In the genomic region with DNA sequence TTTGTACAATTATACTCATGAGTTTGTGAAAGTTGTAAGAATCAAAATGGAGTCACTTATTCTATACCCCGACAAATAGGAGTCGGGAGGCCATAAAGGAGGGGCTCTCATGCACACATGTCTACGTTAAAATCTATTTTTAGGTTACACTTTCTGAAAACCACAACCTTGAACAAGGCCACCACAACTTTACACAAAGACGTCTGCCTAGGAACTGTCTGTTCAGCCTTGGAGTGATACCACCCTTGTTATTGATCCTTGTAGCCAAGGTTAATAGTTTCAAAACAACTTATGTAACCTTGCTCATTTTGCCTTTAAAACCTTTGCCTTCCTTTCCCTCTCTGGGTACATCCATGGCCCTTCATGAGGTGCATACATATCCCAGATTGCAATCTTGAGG, we compare ENCODE assay signal across 21 cellular contexts. TPM values are rescaled to one million over a fixed set of nuclear protein-coding genes. Genes with fewer than 3 reads are reported as not detected.
DNase-seq lines count a peak whose midpoint lies in the region; ATAC-seq, FAIRE-seq and TF ChIP-seq lines count a peak whose summit lies in the region.
"Had no signal": no experiment of that assay in that cellular context is flagged by ENCODE, and none has a peak within 500 bp of the region (broad histone marks: within the 10 kb centered on the region; RNA-seq: fewer than 3 reads in every experiment).

No MANE protein-coding gene starts in this region.

- DNase-seq in SIG-M5 treated with dmso at 0.1 percent for 504 hours (lab: John Stamatoyannopoulos, UW; ENCODE audit: unreplicated experiment) (peak; percentile 10), SIG-M5 (lab: John Stamatoyannopoulos, UW) (no peak), T-helper 1 cell (peak in 4 of 5 donors; percentile 25 to 46 (median 34)), K562 (ENCODE audit: extremely low read depth in 1 of 4, low spot score in 3 of 4) (no peak), GM12892 (ENCODE audit: insufficient read length) (no peak), psoas muscle (no peak)
- DNase-seq in CD8-positive, alpha-beta memory T cell: peak in 3 of 5 donors; percentile 64 to 90 (median 79)
- DNase-seq: activated CD8-positive, alpha-beta memory T cell treated with anti-CD3 and anti-CD28 coated beads for 24 hours; heart right ventricle; IMR-90; natural killer cell; NCI-H187; NCI-H446 treated with DMSO at 0.1 percent for 48 hours; SHP77 treated with DMSO at 0.1 percent for 48 hours; spleen; stomach had no signal

- H3K27me3 ChIP-seq in CD8-positive, alpha-beta memory T cell (ENCODE audit: insufficient read depth, low read length, poor library complexity, severe bottlenecking): no peaks in the 10 kb centered on the region
- no peaks in the 10 kb centered on the region for H3K27me3 ChIP-seq in K562 (ENCODE audit: control insufficient read depth in 2 of 2, insufficient read depth in 2 of 2, low read length in 2 of 2)
- no peaks in the 10 kb centered on the region for H3K27me3 ChIP-seq in psoas muscle (ENCODE audit: insufficient read depth in 3 of 3, low read length in 2 of 3)
- H3K27me3 ChIP-seq: heart right ventricle, spleen, stomach had no signal

- no peak for ATAC-seq in K562
- ATAC-seq in HG03460 (IDR thresholded peaks at IDR 0.05; ENCODE audit: unreplicated experiment): no peak
- no peak for ATAC-seq in psoas muscle
- ATAC-seq: heart right ventricle, natural killer cell had no signal

- no peak overlapping the region for H3K4me3 ChIP-seq in CD8-positive, alpha-beta memory T cell (ENCODE audit: low read length)
- H3K4me3 ChIP-seq in K562 (no peak overlapping the region), psoas muscle (no peak overlapping the region)
- H3K4me3 ChIP-seq: heart right ventricle, spleen, stomach had no signal

- WGBS in K562 (ENCODE audit: insufficient coverage, low coverage, missing lambda C conversion rate): 24% methylated on average over 4 of the region's 4 CpGs
- WGBS in psoas muscle, 3 donors: 82 to 92% (median 87%) methylated on average over 4 of the region's 4 CpGs

- no peaks in the 10 kb centered on the region for H3K9me3 ChIP-seq in CD8-positive, alpha-beta memory T cell (ENCODE audit: low read length)
- H3K9me3 ChIP-seq in K562 (replicated peaks; ENCODE audit: control insufficient read depth, insufficient read depth, low read depth, low read length) (no peaks in the 10 kb centered on the region), psoas muscle (no peaks in the 10 kb centered on the region)
- H3K9me3 ChIP-seq: heart right ventricle, spleen, stomach had no signal

- no peak overlapping the region for H3K4me2 ChIP-seq in K562 (ENCODE audit: insufficient read depth, low read length)

- in situ Hi-C loops in K562 (cut with MboI): no loop called here

- peaks cover 31 to 40% (median 36%) of the 10 kb centered on the region in 3 donors for H3K4me1 Mint-ChIP-seq in CD8-positive, alpha-beta memory T cell

- TF ChIP-seq POLR2A in K562 (conservative IDR thresholded peaks at IDR 0.05) (no peak), GM12892 (IDR thresholded peaks at IDR 0.05; ENCODE audit: low read depth, low read length) (no peak)

- H3K36me3 ChIP-seq in CD8-positive, alpha-beta memory T cell (ENCODE audit: insufficient read depth, low read length): no peaks in the 10 kb centered on the region
- H3K36me3 ChIP-seq in K562 (ENCODE audit: control insufficient read depth, insufficient read depth, low read length) (no peaks in the 10 kb centered on the region), psoas muscle (ENCODE audit: insufficient read depth in 1 of 2, low read depth in 1 of 2) (no peaks in the 10 kb centered on the region)
- H3K36me3 ChIP-seq: heart right ventricle, spleen, stomach had no signal

- no peak for TF ChIP-seq CTCF in K562 (IDR thresholded peaks at IDR 0.05 in 2 of 3, conservative IDR thresholded peaks at IDR 0.05 in 1 of 3; ENCODE audit: insufficient read depth in 2 of 3, low read depth in 1 of 3, low read length in 3 of 3)
- no peak for TF ChIP-seq CTCF in psoas muscle (IDR thresholded peaks at IDR 0.05)

- no peak for TF ChIP-seq EP300 in K562 (IDR thresholded peaks at IDR 0.05; ENCODE audit: low read length)

- H3K9ac ChIP-seq in K562 (ENCODE audit: insufficient read depth in 1 of 2, low read depth in 2 of 2, low read length in 2 of 2): no peak overlapping the region

- intact Hi-C loops in K562 (cut with micrococcal nuclease): no loop called here
- intact Hi-C loops in psoas muscle (cut with DNase I): no loop called here

- TF ChIP-seq RAD21 in K562 (CRISPR knock-in tag; conservative IDR thresholded peaks at IDR 0.05 in 1 of 2, IDR thresholded peaks at IDR 0.05 in 1 of 2): no peak

- H3K27me3 Mint-ChIP-seq in CD8-positive, alpha-beta memory T cell: no peaks in the 10 kb centered on the region
- H3K27me3 Mint-ChIP-seq: progenitor cell of endocrine pancreas had no signal

- POLR2A ChIA-PET in CD8-positive, alpha-beta memory T cell (lab: Charles Lee): no interaction called here
- POLR2A ChIA-PET in K562 (lab: Yijun Ruan, JAX): interaction anchor here (0.6 kb wide), 1 partner anchor 77 kb away, joined by 3 read pairs; no protein-coding TSS in a partner anchor

- FAIRE-seq in K562 (lab: Jason Lieb, UNC) (peak; percentile 52), GM12892 (lab: Jason Lieb, UNC) (no peak)
- FAIRE-seq: A204.1, urothelium cell line had no signal

- CTCF ChIA-PET in CD8-positive, alpha-beta memory T cell (lab: Charles Lee): interaction anchor here (1.5 kb wide), 1 partner anchor 144 kb away, joined by 3 read pairs; no protein-coding TSS in a partner anchor
- CTCF ChIA-PET in K562 (lab: Yijun Ruan, JAX; ENCODE audit: low intra/inter-chr PET ratio): no interaction called here

- no peaks in the 10 kb centered on the region for H3K9me3 Mint-ChIP-seq in CD8-positive, alpha-beta memory T cell
- H3K9me3 Mint-ChIP-seq: natural killer cell had no signal

- H3K36me3 Mint-ChIP-seq in CD8-positive, alpha-beta memory T cell: peaks cover 0 to 4% (median 0%) of the 10 kb centered on the region in 3 donors
- H3K36me3 Mint-ChIP-seq: CD14-positive monocyte, natural killer cell had no signal

- peak overlapping the region; percentile 58 to 97 (median 96) for H3K27ac Mint-ChIP-seq in CD8-positive, alpha-beta memory T cell
- H3K27ac Mint-ChIP-seq: natural killer cell, progenitor cell of endocrine pancreas had no signal

- no peaks in the 10 kb centered on the region for H3K9me1 ChIP-seq in K562 (ENCODE audit: control insufficient read depth, insufficient read depth, low read length)

- peak overlapping the region in 4 of 7 donors; percentile 34 to 60 (median 56) for H3K4me3 Mint-ChIP-seq in CD8-positive, alpha-beta memory T cell
- H3K4me3 Mint-ChIP-seq: CD14-positive monocyte, natural killer cell had no signal

- peak overlapping the region; percentile 65 for H2AFZ ChIP-seq in K562 (ENCODE audit: low read depth, low read length)

- H3K79me2 ChIP-seq in K562 (ENCODE audit: control insufficient read depth, insufficient read depth, low read length): peaks cover 8% of the 10 kb centered on the region

- no peak overlapping the region for H3K27ac ChIP-seq in CD8-positive, alpha-beta memory T cell (ENCODE audit: low read depth, low read length)
- H3K27ac ChIP-seq in K562 (ENCODE audit: extremely low read depth, low read depth, low read length) (no peak overlapping the region), psoas muscle (no peak overlapping the region)

- no peaks in the 10 kb centered on the region for H4K20me1 ChIP-seq in K562 (replicated peaks; ENCODE audit: control insufficient read depth, insufficient read depth, low read length)

- BruUV-seq in K562 (replicated peaks; lab: Mats Ljungman, UMichigan): no TSS peak

- peaks cover 53% of the 10 kb centered on the region for H3K4me1 ChIP-seq in CD8-positive, alpha-beta memory T cell (ENCODE audit: insufficient read depth, low read length)
- peaks cover 12 to 13% of the 10 kb centered on the region in 2 experiments for H3K4me1 ChIP-seq in K562 (replicated peaks in 1 of 2; ENCODE audit: control insufficient read depth in 2 of 2, insufficient read depth in 2 of 2, low read length in 2 of 2)
- H3K4me1 ChIP-seq in psoas muscle: no peaks in the 10 kb centered on the region

TF ChIP-seq in K562, 482 proteins besides CTCF, POLR2A, EP300 and RAD21 (continues in another document):
- TF ChIP-seq NCOR1 (IDR thresholded peaks at IDR 0.05): no peak
- TF ChIP-seq, protein P1, sequence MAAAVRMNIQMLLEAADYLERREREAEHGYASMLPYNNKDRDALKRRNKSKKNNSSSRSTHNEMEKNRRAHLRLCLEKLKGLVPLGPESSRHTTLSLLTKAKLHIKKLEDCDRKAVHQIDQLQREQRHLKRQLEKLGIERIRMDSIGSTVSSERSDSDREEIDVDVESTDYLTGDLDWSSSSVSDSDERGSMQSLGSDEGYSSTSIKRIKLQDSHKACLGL (CRISPR knock-in tag; IDR thresholded peaks at IDR 0.05; ENCODE audit: borderline replicate concordance, poor library complexity, severe bottlenecking): no peak
- TF ChIP-seq CAMTA2 (CRISPR knock-in tag; conservative IDR thresholded peaks at IDR 0.05): no peak
- TF ChIP-seq HDAC6 (IDR thresholded peaks at IDR 0.05; ENCODE audit: low read depth, low read length): no peak
- TF ChIP-seq ZKSCAN1 (IDR thresholded peaks at IDR 0.05; ENCODE audit: low read depth, low read length): no peak
- peak; percentile 83 for TF ChIP-seq MEF2A (IDR thresholded peaks at IDR 0.05; ENCODE audit: control insufficient read depth, low read depth, low read length)
- no peak for TF ChIP-seq TAF7 (tag; IDR thresholded peaks at IDR 0.05)

RNA-seq across cellular contexts. Expression of a gene that starts 4.1 kb away (rescaled TPM):
- 10 to 100 TPM; 81.3 to 84.4 TPM for total RNA-seq in CD8-positive, alpha-beta memory T cell
- polyA plus RNA-seq in CD8-positive, alpha-beta memory T cell: 58.3 TPM
- 20.9 and 53.7 TPM in 2 replicates for total RNA-seq in K562 (2011; cell fraction: chromatin; rRNA removed; ENCODE audit: low replicate concordance)
- 22.1 and 24.3 TPM in 2 replicates for total RNA-seq in K562 (2011; cell fraction: nucleolus; rRNA removed)
- total RNA-seq in K562 (2011; cell fraction: nucleoplasm; rRNA removed): 42.7 and 56.4 TPM in 2 replicates
- total RNA-seq in K562 (2014; rRNA removed) (33.2 and 47.8 TPM in 2 replicates), K562 (2014; rRNA removed; fragmentation: Illumina TruSeq; extraction: Trizol) (36.8 and 39.3 TPM in 2 replicates), K562 (2015; rRNA removed; fragmentation: Illumina TruSeq; extraction: Trizol) (27.1 and 31.4 TPM in 2 replicates), K562 (2021) (35.8 and 36.3 TPM in 2 replicates), psoas muscle (10 to 100 TPM; 28.5 to 34.1 (median 31.8) TPM)
- polyA plus RNA-seq in K562 (2011; rRNA removed) (17.2 and 31.9 TPM in 2 replicates), K562 (2014; fragmentation: Illumina TruSeq; extraction: Trizol) (25.8 and 29.7 TPM in 2 replicates), K562 (2014; fragmentation: Nextera tagmentation; extraction: Ambion mirVana) (1 to 10 TPM; 5.3 to 7.6 TPM), K562 (2014; rRNA removed) (26.0 and 37.5 TPM in 2 replicates), psoas muscle (10 to 100 TPM; 22.9 to 34.2 (median 23.7) TPM)
- 10.5 and 38.6 TPM in 2 replicates for polyA plus RNA-seq in K562 (2011; cell fraction: cytosol; rRNA removed)
- polyA plus RNA-seq in K562 (2011; cell fraction: nucleus; rRNA removed): 5.0 and 5.5 TPM in 2 replicates
- polyA plus RNA-seq in K562 (2012): 30.5 and 36.1 TPM in 2 replicates
- polyA minus RNA-seq in K562 (2011; rRNA and poly(A)+ RNA removed): 16.9 and 24.5 TPM in 2 replicates
- polyA minus RNA-seq in K562 (2011; cell fraction: cytosol; rRNA and poly(A)+ RNA removed): 7.8 and 11.8 TPM in 2 replicates
- 11.8 and 14.9 TPM in 2 replicates for polyA minus RNA-seq in K562 (2011; cell fraction: nucleus; rRNA and poly(A)+ RNA removed)
- polyA plus RNA-seq in GM12892 (2012; ENCODE audit: missing spikeins): 2.3 TPM

Comparison
In these comparisons a context has a peak if more than half of its experiments do, and no peak if none do; other contexts are left out.
1. DNase-seq: peak in SIG-M5 treated with dmso at 0.1 percent for 504 hours (single experiment), CD8-positive, alpha-beta memory T cell (3 of 5) and T-helper 1 cell (4 of 5); none in SIG-M5 (single experiment), K562 (0 of 4), GM12892 (single experiment) and psoas muscle (0 of 2).